ENCODE assay signal across 28 cellular contexts in the genomic region with DNA sequence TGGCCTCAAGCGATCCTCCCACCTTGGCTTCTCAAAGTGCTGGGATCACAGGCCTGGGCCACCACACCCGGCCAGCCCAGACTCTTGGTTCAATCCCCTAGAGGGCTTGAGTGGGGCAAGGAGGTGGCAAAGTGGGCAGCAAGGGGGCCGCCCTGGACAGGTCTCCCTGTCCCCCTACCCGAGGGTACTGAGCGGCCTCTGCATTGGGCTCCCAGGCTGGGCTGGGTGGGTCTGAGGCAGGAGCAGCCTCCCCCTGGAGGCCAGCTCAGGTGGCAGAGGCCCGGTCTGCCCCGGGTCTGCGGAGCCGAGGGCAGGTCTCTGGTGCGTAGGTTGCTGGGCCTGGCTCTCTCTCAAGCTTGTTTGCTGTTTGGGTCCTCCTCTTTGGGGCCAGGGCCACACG. TPM values are rescaled to one million over a fixed set of nuclear protein-coding genes. Genes with fewer than 3 reads are reported as not detected.
"Had no signal": no experiment of that assay in that cellular context is flagged by ENCODE, and none has a peak within 500 bp of the region (broad histone marks: within the 10 kb centered on the region; RNA-seq: fewer than 3 reads in every experiment).

No MANE protein-coding gene starts in this region.

- H3K4me1 ChIP-seq: gastrocnemius medialis, parathyroid adenoma, prostate gland, right atrium auricular region, thyroid gland had no signal

- H3K9ac ChIP-seq: parathyroid adenoma had no signal

- H3K4me1 Mint-ChIP-seq: memory B cell; naive B cell; stimulated activated naive CD8-positive, alpha-beta T cell treated with anti-CD3 and anti-CD28 coated beads, Interleukin-15, amount 100 ng/mL, for 72 hours had no signal

- H3K9me3 Mint-ChIP-seq: memory B cell; naive B cell; stimulated activated naive CD8-positive, alpha-beta T cell treated with anti-CD3 and anti-CD28 coated beads, Interleukin-15, amount 100 ng/mL, for 72 hours had no signal

- H3K36me3 Mint-ChIP-seq: memory B cell, naive B cell had no signal

- H3K27me3 ChIP-seq: dorsolateral prefrontal cortex, gastrocnemius medialis, neutrophil, right atrium auricular region, thyroid gland had no signal

- ATAC-seq: esophagus mucosa; gastrocnemius medialis; mucosa of descending colon; sciatic nerve; stimulated activated naive CD8-positive, alpha-beta T cell treated with anti-CD3 and anti-CD28 coated beads, Interleukin-15, amount 100 ng/mL, for 72 hours had no signal

- H3K27ac Mint-ChIP-seq: memory B cell; naive B cell; stimulated activated naive CD8-positive, alpha-beta T cell treated with anti-CD3 and anti-CD28 coated beads, Interleukin-15, amount 100 ng/mL, for 72 hours had no signal

- H3K4me3 Mint-ChIP-seq: memory B cell; naive B cell; stimulated activated naive CD8-positive, alpha-beta T cell treated with anti-CD3 and anti-CD28 coated beads, Interleukin-15, amount 100 ng/mL, for 72 hours had no signal

- H3K36me3 ChIP-seq: gastrocnemius medialis, neutrophil, prostate gland, right atrium auricular region, thyroid gland had no signal

- H3K27me3 Mint-ChIP-seq: stimulated activated naive CD8-positive, alpha-beta T cell treated with anti-CD3 and anti-CD28 coated beads, Interleukin-15, amount 100 ng/mL, for 72 hours had no signal

- H3K4me3 ChIP-seq: dorsolateral prefrontal cortex, gastrocnemius medialis, lung, mucosa of descending colon, prostate gland, right atrium auricular region, smooth muscle cell, thyroid gland had no signal

- H3K9me3 ChIP-seq: gastrocnemius medialis, mucosa of descending colon, neutrophil, prostate gland, right atrium auricular region, thyroid gland had no signal

- H3K4me2 ChIP-seq: smooth muscle cell had no signal

- H3K27ac ChIP-seq: dorsolateral prefrontal cortex, epithelial cell of prostate, gastrocnemius medialis, neutrophil, parathyroid adenoma, prostate gland, right atrium auricular region, thyroid gland had no signal

- H3K79me2 ChIP-seq: parathyroid adenoma had no signal

- H2AFZ ChIP-seq: parathyroid adenoma had no signal

- DNase-seq: central memory CD4-positive, alpha-beta T cell; dorsolateral prefrontal cortex; effector CD4-positive, alpha-beta T cell; foreskin fibroblast; gastrocnemius medialis; head of caudate nucleus; mucosa of descending colon; naive B cell; stimulated activated CD4-positive, alpha-beta T cell treated with anti-CD3 and anti-CD28 coated beads, Interleukin-12 subunit alpha, Interleukin-12 subunit beta, amount 100 ng/mL, for 4 hours; stimulated activated CD4-positive, alpha-beta T cell treated with anti-CD3 and anti-CD28 coated beads, Interleukin-1b, Interleukin-23, amount 100 ng/mL, for 48 hours; stimulated activated CD4-positive, alpha-beta T cell treated with anti-CD3 and anti-CD28 coated beads, Interleukin-4, amount 100 ng/mL, for 1 hour; stimulated activated CD8-positive, alpha-beta memory T cell treated with anti-CD3 and anti-CD28 coated beads, Interleukin-4, amount 100 ng/mL, for 48 hours; stimulated activated naive CD4-positive, alpha-beta T cell; stimulated activated naive CD8-positive, alpha-beta T cell treated with anti-CD3 and anti-CD28 coated beads, Interleukin-15, amount 100 ng/mL, for 72 hours; thyroid gland; trophoblast cell had no signal

RNA-seq across cellular contexts. Expression of gene CCDC188, which starts 22.4 kb away (rescaled TPM):
- total RNA-seq: liver, smooth muscle cell had no signal
- polyA plus RNA-seq: liver, neural cell, smooth muscle cell had no signal
